ENCODE assay signal across 12 cellular contexts in the genomic region with DNA sequence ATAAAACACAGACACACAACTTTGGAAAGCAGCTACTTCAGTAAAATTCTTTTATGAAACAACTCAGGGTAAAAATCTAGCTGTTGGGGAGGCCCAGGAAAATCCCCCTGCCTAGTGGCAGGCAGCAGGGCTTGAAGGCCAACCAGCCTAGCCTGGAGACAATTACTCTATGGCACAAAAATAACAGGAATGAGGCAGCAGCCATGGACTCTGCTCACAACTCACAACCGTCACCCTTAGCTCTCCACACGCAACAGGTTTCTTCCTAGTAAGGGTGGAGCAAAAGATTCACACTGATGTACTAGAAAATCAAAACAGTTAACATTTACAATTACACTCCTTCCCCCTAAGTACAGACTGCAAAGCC. TPM values are rescaled to one million over a fixed set of nuclear protein-coding genes. Genes with fewer than 3 reads are reported as not detected.
DNase-seq lines count a peak whose midpoint lies in the region; ATAC-seq and TF ChIP-seq lines count a peak whose summit lies in the region.
"Had no signal": no experiment of that assay in that cellular context is flagged by ENCODE, and none has a peak within 500 bp of the region (broad histone marks: within the 10 kb centered on the region; RNA-seq: fewer than 3 reads in every experiment).

No MANE protein-coding gene starts in this region.

- TF ChIP-seq CTCF in progenitor cell of endocrine pancreas (IDR thresholded peaks at IDR 0.05; ENCODE audit: unreplicated experiment): no peak

- no peaks in the 10 kb centered on the region for H3K9me3 Mint-ChIP-seq in progenitor cell of endocrine pancreas (ENCODE audit: low read depth)

- H3K27ac Mint-ChIP-seq in T-helper 17 cell (peak overlapping the region; percentile 91), progenitor cell of endocrine pancreas (peak overlapping the region; percentile 42)

- DNase-seq in AG20443 (ENCODE audit: low spot score): peak; percentile 68
- DNase-seq in T-helper 17 cell: no peak
- peak; percentile 85 for DNase-seq in fibroblast of peridontal ligament (ENCODE audit: extremely low read depth)
- DNase-seq in progenitor cell of endocrine pancreas (ENCODE audit: low spot score, unreplicated experiment): no peak
- DNase-seq in cortex of kidney (lab: John Stamatoyannopoulos, UW): no peak
- no peak for DNase-seq in NCI-H69 (lab: John Stamatoyannopoulos, UW)
- no peak for DNase-seq in AML-193 (lab: John Stamatoyannopoulos, UW)
- no peak for DNase-seq in activated CD4-positive, alpha-beta T cell treated with anti-CD3 and anti-CD28 coated beads, Interleukin-2, amount 50 U/mL, for 1 hour
- DNase-seq: activated CD4-positive, CD25-positive, alpha-beta regulatory T cell treated with anti-CD3 and anti-CD28 coated beads, Interleukin-2, amount 50 U/mL, for 72 hours; DND-41; PC-9 had no signal

- H3K36me3 Mint-ChIP-seq in T-helper 17 cell (ENCODE audit: low read depth) (no peaks in the 10 kb centered on the region), progenitor cell of endocrine pancreas (ENCODE audit: insufficient read depth) (peaks cover 9% of the 10 kb centered on the region)

- H3K4me1 Mint-ChIP-seq in T-helper 17 cell: peaks cover 49% of the 10 kb centered on the region
- H3K4me1 Mint-ChIP-seq in progenitor cell of endocrine pancreas (ENCODE audit: low read depth): peaks cover 20% of the 10 kb centered on the region

- H3K4me3 Mint-ChIP-seq in T-helper 17 cell (no peak overlapping the region), progenitor cell of endocrine pancreas (ENCODE audit: low read depth) (no peak overlapping the region)

- no peak for ATAC-seq in T-helper 17 cell

- H3K27me3 Mint-ChIP-seq in T-helper 17 cell (no peaks in the 10 kb centered on the region), progenitor cell of endocrine pancreas (no peaks in the 10 kb centered on the region)

- H3K9me3 ChIP-seq in T-helper 17 cell (ENCODE audit: control insufficient read depth, low read length, poor library complexity, severe bottlenecking): no peaks in the 10 kb centered on the region

RNA-seq across cellular contexts. Expression of a gene that starts 0.5 kb away (rescaled TPM):
- total RNA-seq in T-helper 17 cell (1 to 10 TPM in 1 of 2 donors, under 1 TPM in 1; 0.81 to 1.1 TPM), progenitor cell of endocrine pancreas (0.29 and 0.31 TPM in 2 replicates)
- total RNA-seq: H4 had no signal

Comparison
In these comparisons a context has a peak if more than half of its experiments do, and no peak if none do; other contexts are left out.
1. DNase-seq: peak in AG20443 (single experiment) and fibroblast of peridontal ligament (single experiment); none in T-helper 17 cell (0 of 3), progenitor cell of endocrine pancreas (single experiment), cortex of kidney (single experiment), NCI-H69 (single experiment), AML-193 (0 of 2) and activated CD4-positive, alpha-beta T cell treated with anti-CD3 and anti-CD28 coated beads, Interleukin-2, amount 50 U/mL, for 1 hour (single experiment).